Comparison of ENCODE assay signal across 25 cellular contexts in the genomic region with DNA sequence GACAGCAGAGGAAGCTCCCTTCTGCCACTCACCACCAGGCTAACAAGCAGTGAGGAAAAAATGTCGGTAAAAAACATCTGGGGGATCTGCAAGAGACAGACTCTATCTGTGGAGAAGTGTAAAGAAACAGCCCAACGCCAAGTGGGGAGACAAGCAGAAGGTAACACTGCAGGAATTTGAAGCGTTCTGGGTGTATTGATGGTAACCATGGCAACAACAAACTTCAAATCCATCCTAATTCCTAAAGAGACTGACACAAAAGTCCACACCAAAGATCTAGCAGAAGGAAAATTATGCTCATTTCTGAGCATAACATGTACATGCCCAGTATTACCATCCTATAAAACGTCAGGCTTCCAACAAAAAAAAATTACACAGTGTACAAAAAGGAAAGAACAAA.
"Had no signal": no experiment of that assay in that cellular context is flagged by ENCODE, and none has a peak within 500 bp of the region (broad histone marks: within the 10 kb centered on the region; RNA-seq: fewer than 3 reads in every experiment).

No MANE protein-coding gene starts in this region.

- H3K4me1 ChIP-seq: left ventricle myocardium inferior, pancreas, prostate gland, sigmoid colon, spleen, suprapubic skin, tibial artery, uterus had no signal

- DNase-seq: hippocampal formation; islet precursor cell; left ventricle myocardium inferior; midbrain; mucosa of descending colon; naive thymus-derived CD4-positive, alpha-beta T cell; nucleus accumbens; pancreas; retina; right cardiac atrium; sigmoid colon; small intestine; spleen; stimulated activated CD4-positive, alpha-beta T cell treated with anti-CD3 and anti-CD28 coated beads, Interleukin-4, amount 100 ng/mL, for 24 hours; stimulated activated naive CD4-positive, alpha-beta T cell; tibial artery; uterus had no signal

- H3K27me3 ChIP-seq: sigmoid colon, spleen, suprapubic skin, tibial artery, uterus had no signal

- H3K36me3 Mint-ChIP-seq: natural killer cell treated with Interleukin-12 subunit alpha and Interleukin-12 subunit beta and Interleukin-15 and Interleukin-18, amount 100 ng/mL, for 72 hours; stimulated activated effector memory CD8-positive, alpha-beta T cell treated with anti-CD3 and anti-CD28 coated beads, Interleukin-12 subunit alpha, Interleukin-12 subunit beta, amount 100 ng/mL, for 72 hours; type B pancreatic cell had no signal

- FAIRE-seq: pancreas, small intestine had no signal

- H3K4me1 Mint-ChIP-seq: naive thymus-derived CD4-positive, alpha-beta T cell; stimulated activated effector memory CD8-positive, alpha-beta T cell treated with anti-CD3 and anti-CD28 coated beads, Interleukin-12 subunit alpha, Interleukin-12 subunit beta, amount 100 ng/mL, for 72 hours had no signal

- H3K27ac ChIP-seq: left ventricle myocardium inferior, pancreas, prostate gland, sigmoid colon, spleen, suprapubic skin, thoracic aorta, tibial artery, uterus had no signal

- H3K4me3 Mint-ChIP-seq: naive thymus-derived CD4-positive, alpha-beta T cell; natural killer cell treated with Interleukin-12 subunit alpha and Interleukin-12 subunit beta and Interleukin-15 and Interleukin-18, amount 100 ng/mL, for 72 hours; stimulated activated effector memory CD8-positive, alpha-beta T cell treated with anti-CD3 and anti-CD28 coated beads, Interleukin-12 subunit alpha, Interleukin-12 subunit beta, amount 100 ng/mL, for 72 hours; stimulated activated naive CD8-positive, alpha-beta T cell treated with anti-CD3 and anti-CD28 coated beads, Interleukin-15, Interleukin-2, amounts not matched to agents 100 ng/mL and 50 ng/mL, for 24 hours; type B pancreatic cell had no signal

- H3K27me3 Mint-ChIP-seq: natural killer cell treated with Interleukin-12 subunit alpha and Interleukin-12 subunit beta and Interleukin-15 and Interleukin-18, amount 100 ng/mL, for 72 hours; stimulated activated naive CD8-positive, alpha-beta T cell treated with anti-CD3 and anti-CD28 coated beads, Interleukin-15, Interleukin-2, amounts not matched to agents 100 ng/mL and 50 ng/mL, for 24 hours; type B pancreatic cell had no signal

- H3K36me3 ChIP-seq: left ventricle myocardium inferior, pancreas, prostate gland, sigmoid colon, spleen, suprapubic skin, thoracic aorta, tibial artery, uterus had no signal

- H3K27ac Mint-ChIP-seq: natural killer cell treated with Interleukin-12 subunit alpha and Interleukin-12 subunit beta and Interleukin-15 and Interleukin-18, amount 100 ng/mL, for 72 hours; stimulated activated effector memory CD8-positive, alpha-beta T cell treated with anti-CD3 and anti-CD28 coated beads, Interleukin-12 subunit alpha, Interleukin-12 subunit beta, amount 100 ng/mL, for 72 hours; stimulated activated naive CD8-positive, alpha-beta T cell treated with anti-CD3 and anti-CD28 coated beads, Interleukin-15, Interleukin-2, amounts not matched to agents 100 ng/mL and 50 ng/mL, for 24 hours; type B pancreatic cell had no signal

- ATAC-seq: mucosa of descending colon; naive thymus-derived CD4-positive, alpha-beta T cell; natural killer cell treated with Interleukin-12 subunit alpha and Interleukin-12 subunit beta and Interleukin-15 and Interleukin-18, amount 100 ng/mL, for 72 hours; pancreas; right cardiac atrium; stimulated activated effector memory CD8-positive, alpha-beta T cell treated with anti-CD3 and anti-CD28 coated beads, Interleukin-12 subunit alpha, Interleukin-12 subunit beta, amount 100 ng/mL, for 72 hours had no signal

- H3K4me3 ChIP-seq: left ventricle myocardium inferior, lung, mucosa of descending colon, pancreas, prostate gland, sigmoid colon, spleen, suprapubic skin, thoracic aorta, tibial artery, uterus had no signal

- H3K9me3 ChIP-seq: left ventricle myocardium inferior, pancreas, prostate gland, suprapubic skin, thoracic aorta, tibial artery, uterus had no signal
